8 cellular contexts compared by ENCODE assay signal in the genomic region with DNA sequence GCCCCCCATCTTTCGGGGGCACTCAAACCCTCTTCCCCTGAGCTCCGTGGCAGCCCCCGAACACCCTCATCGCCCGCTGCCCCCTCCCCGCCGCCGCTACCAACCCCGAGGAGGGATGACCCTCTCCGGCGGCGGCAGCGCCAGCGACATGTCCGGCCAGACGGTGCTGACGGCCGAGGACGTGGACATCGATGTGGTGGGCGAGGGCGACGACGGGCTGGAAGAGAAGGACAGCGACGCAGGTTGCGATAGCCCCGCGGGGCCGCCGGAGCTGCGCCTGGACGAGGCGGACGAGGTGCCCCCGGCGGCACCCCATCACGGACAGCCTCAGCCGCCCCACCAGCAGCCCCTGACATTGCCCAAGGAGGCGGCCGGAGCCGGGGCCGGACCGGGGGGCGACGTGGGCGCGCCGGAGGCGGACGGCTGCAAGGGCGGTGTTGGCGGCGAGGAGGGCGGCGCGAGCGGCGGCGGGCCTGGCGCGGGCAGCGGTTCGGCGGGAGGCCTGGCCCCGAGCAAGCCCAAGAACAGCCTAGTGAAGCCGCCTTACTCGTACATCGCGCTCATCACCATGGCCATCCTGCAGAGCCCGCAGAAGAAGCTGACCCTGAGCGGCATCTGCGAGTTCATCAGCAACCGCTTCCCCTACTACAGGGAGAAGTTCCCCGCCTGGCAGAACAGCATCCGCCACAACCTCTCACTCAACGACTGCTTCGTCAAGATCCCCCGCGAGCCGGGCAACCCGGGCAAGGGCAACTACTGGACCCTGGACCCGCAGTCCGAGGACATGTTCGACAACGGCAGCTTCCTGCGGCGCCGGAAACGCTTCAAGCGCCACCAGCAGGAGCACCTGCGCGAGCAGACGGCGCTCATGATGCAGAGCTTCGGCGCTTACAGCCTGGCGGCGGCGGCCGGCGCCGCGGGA. TPM values are rescaled to one million over a fixed set of nuclear protein-coding genes. Genes with fewer than 3 reads are reported as not detected.
DNase-seq lines count a peak whose midpoint lies in the region; ATAC-seq and TF ChIP-seq lines count a peak whose summit lies in the region.

No MANE protein-coding gene starts in this region.

- peaks cover 66% of the 10 kb centered on the region for H3K27me3 Mint-ChIP-seq in activated naive CD4-positive, alpha-beta T cell treated with anti-CD3 and anti-CD28 coated beads, Interleukin-2, amount 50 U/mL, for 24 hours

- POLR2A ChIA-PET in SK-N-SH (lab: Yijun Ruan, JAX) = interaction anchor here (1.0 kb wide), 1 partner anchor 441 kb away, joined by 3 read pairs; no protein-coding TSS in a partner anchor

- DNase-seq in SK-N-SH (peak; percentile 57), NCI-H345 treated with DMSO at 0.1 percent for 48 hours (lab: John Stamatoyannopoulos, UW; ENCODE audit: unreplicated experiment) (peak; percentile 38), left kidney (ENCODE audit: low read depth, low spot score) (peak; percentile 76), nucleus accumbens (lab: John Stamatoyannopoulos, UW) (no peak)

- peaks cover 7% of the 10 kb centered on the region for H3K9me3 Mint-ChIP-seq in activated naive CD4-positive, alpha-beta T cell treated with anti-CD3 and anti-CD28 coated beads, Interleukin-2, amount 50 U/mL, for 24 hours

- TF ChIP-seq EP300 in SK-N-SH (IDR thresholded peaks at IDR 0.05; ENCODE audit: borderline replicate concordance in 1 of 2, low read depth in 1 of 2, low read length in 1 of 2) = no peak

- WGBS in SK-N-SH (ENCODE audit: low lambda C conversion rate) = 5% methylated on average over 28 of the region's 104 CpGs

- no peaks in the 10 kb centered on the region for H4K20me1 ChIP-seq in SK-N-SH (ENCODE audit: insufficient read depth)

- CTCF ChIA-PET in SK-N-SH (lab: Yijun Ruan, JAX) = interaction anchor here (0.9 to 12.0 kb wide), 8 partner anchors 5 to 482 kb away, joined by 3 to 86 read pairs (median 4); a partner anchor contains a TSS

- H3K36me3 ChIP-seq in SK-N-SH (replicated peaks in 1 of 2; ENCODE audit: control insufficient read depth in 1 of 2, insufficient read depth in 2 of 2, low read length in 1 of 2) (no peaks in the 10 kb centered on the region), subcutaneous abdominal adipose tissue (ENCODE audit: control insufficient read depth in 5 of 5, insufficient read depth in 5 of 5, low read length in 5 of 5) (no peaks in the 10 kb centered on the region)

- H2AFZ ChIP-seq in SK-N-SH (ENCODE audit: low read depth) = peak overlapping the region; percentile 11; the same call in 1 of the 2 replicates

- no peaks in the 10 kb centered on the region for H3K9me2 ChIP-seq in SK-N-SH

- H3K4me2 ChIP-seq in SK-N-SH = 0 out of 2 replicates have a peak overlapping the region, but pooled peaks have one; percentile 83

- TF ChIP-seq CTCF in SK-N-SH (IDR thresholded peaks at IDR 0.05) = no peak

- no peaks in the 10 kb centered on the region for H3K9me3 ChIP-seq in SK-N-SH
- H3K9me3 ChIP-seq in subcutaneous abdominal adipose tissue (ENCODE audit: control insufficient read depth in 5 of 5, low read length in 5 of 5) = no peaks in the 10 kb centered on the region

- peak overlapping the region; percentile 82 for H3K4me3 Mint-ChIP-seq in activated naive CD4-positive, alpha-beta T cell treated with anti-CD3 and anti-CD28 coated beads, Interleukin-2, amount 50 U/mL, for 24 hours

- peaks cover 95% of the 10 kb centered on the region for H3K27me3 ChIP-seq in SK-N-SH (ENCODE audit: insufficient read depth)
- H3K27me3 ChIP-seq in subcutaneous abdominal adipose tissue (ENCODE audit: control insufficient read depth in 5 of 5, insufficient read depth in 4 of 5, low read length in 5 of 5) = peaks cover 73 to 91% (median 84%) of the 10 kb centered on the region in 5 donors

- H3K4me1 ChIP-seq in SK-N-SH (ENCODE audit: control insufficient read depth in 1 of 2, insufficient read depth in 2 of 2, low read depth in 1 of 2, low read length in 1 of 2) (peaks cover 4 to 7% of the 10 kb centered on the region in 2 experiments; a peak in 2 of 4 replicates), subcutaneous abdominal adipose tissue (ENCODE audit: control insufficient read depth in 5 of 5, insufficient read depth in 5 of 5, low read length in 5 of 5) (peaks cover 0 to 46% (median 34%) of the 10 kb centered on the region in 5 donors)

- ATAC-seq in SK-N-SH treated with all-trans-retinoic acid at 6 μM for 48 hours (no peak), HG03159 (IDR thresholded peaks at IDR 0.05; ENCODE audit: unreplicated experiment) (no peak)

- H3K27ac ChIP-seq in SK-N-SH (ENCODE audit: low read depth in 2 of 2, low read length in 1 of 2) (no peak overlapping the region), subcutaneous abdominal adipose tissue (ENCODE audit: low read depth, low read length) (no peak overlapping the region)

- TF ChIP-seq RAD21 in SK-N-SH (IDR thresholded peaks at IDR 0.05; ENCODE audit: low read length) = no peak

- peaks cover 34% of the 10 kb centered on the region for H3K4me1 Mint-ChIP-seq in activated naive CD4-positive, alpha-beta T cell treated with anti-CD3 and anti-CD28 coated beads, Interleukin-2, amount 50 U/mL, for 24 hours

- no peak overlapping the region for H3K9ac ChIP-seq in SK-N-SH
- H3K9ac ChIP-seq in subcutaneous abdominal adipose tissue (ENCODE audit: low read length in 5 of 5) = no peak overlapping the region

- no peaks in the 10 kb centered on the region for H3K79me2 ChIP-seq in SK-N-SH (ENCODE audit: insufficient read depth)

- H3K4me3 ChIP-seq in SK-N-SH (ENCODE audit: low read depth in 2 of 2, low read length in 1 of 2) (peak overlapping the region in 1 of 2 experiments; percentile 22; a peak in 1 of 4 replicates), subcutaneous abdominal adipose tissue (ENCODE audit: low read depth in 1 of 5, low read length in 5 of 5) (peak overlapping the region; percentile 35 to 69 (median 57))

- H3F3A ChIP-seq in SK-N-SH (replicated peaks; ENCODE audit: insufficient read depth) = no peaks in the 10 kb centered on the region

- H3K27ac Mint-ChIP-seq in activated naive CD4-positive, alpha-beta T cell treated with anti-CD3 and anti-CD28 coated beads, Interleukin-2, amount 50 U/mL, for 24 hours = peak overlapping the region; percentile 68

- peaks cover 14% of the 10 kb centered on the region for H3K36me3 Mint-ChIP-seq in activated naive CD4-positive, alpha-beta T cell treated with anti-CD3 and anti-CD28 coated beads, Interleukin-2, amount 50 U/mL, for 24 hours

TF ChIP-seq in SK-N-SH, 30 proteins besides CTCF, POLR2A, EP300 and RAD21:
- TF ChIP-seq NFIC (IDR thresholded peaks at IDR 0.05; ENCODE audit: borderline replicate concordance) (no peak), TCF12 (IDR thresholded peaks at IDR 0.05) (no peak), EZH2phosphoT487 (IDR thresholded peaks at IDR 0.05; ENCODE audit: borderline replicate concordance, low read depth) (peak; percentile 93), CHD2 (IDR thresholded peaks at IDR 0.05; ENCODE audit: low read length, partially characterized antibody) (no peak), TEAD4 (IDR thresholded peaks at IDR 0.05; ENCODE audit: borderline replicate concordance, insufficient read depth) (no peak), MXI1 (IDR thresholded peaks at IDR 0.05; ENCODE audit: low read depth, low read length) (no peak), FOXM1 (IDR thresholded peaks at IDR 0.05; ENCODE audit: low read depth) (no peak)
- TF ChIP-seq, protein P1, sequence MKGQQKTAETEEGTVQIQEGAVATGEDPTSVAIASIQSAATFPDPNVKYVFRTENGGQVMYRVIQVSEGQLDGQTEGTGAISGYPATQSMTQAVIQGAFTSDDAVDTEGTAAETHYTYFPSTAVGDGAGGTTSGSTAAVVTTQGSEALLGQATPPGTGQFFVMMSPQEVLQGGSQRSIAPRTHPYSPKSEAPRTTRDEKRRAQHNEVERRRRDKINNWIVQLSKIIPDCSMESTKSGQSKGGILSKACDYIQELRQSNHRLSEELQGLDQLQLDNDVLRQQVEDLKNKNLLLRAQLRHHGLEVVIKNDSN (IDR thresholded peaks at IDR 0.05; ENCODE audit: borderline replicate concordance, low read depth) = no peak

TF ChIP-seq in SK-N-SH treated with all-trans-retinoic acid at 6 μM for 48 hours, 23 proteins besides CTCF, POLR2A, EP300 and RAD21:
- no peak for TF ChIP-seq TCF4 (CRISPR knock-in tag; IDR thresholded peaks at IDR 0.05; ENCODE audit: borderline replicate concordance)
- TF ChIP-seq, protein P2, sequence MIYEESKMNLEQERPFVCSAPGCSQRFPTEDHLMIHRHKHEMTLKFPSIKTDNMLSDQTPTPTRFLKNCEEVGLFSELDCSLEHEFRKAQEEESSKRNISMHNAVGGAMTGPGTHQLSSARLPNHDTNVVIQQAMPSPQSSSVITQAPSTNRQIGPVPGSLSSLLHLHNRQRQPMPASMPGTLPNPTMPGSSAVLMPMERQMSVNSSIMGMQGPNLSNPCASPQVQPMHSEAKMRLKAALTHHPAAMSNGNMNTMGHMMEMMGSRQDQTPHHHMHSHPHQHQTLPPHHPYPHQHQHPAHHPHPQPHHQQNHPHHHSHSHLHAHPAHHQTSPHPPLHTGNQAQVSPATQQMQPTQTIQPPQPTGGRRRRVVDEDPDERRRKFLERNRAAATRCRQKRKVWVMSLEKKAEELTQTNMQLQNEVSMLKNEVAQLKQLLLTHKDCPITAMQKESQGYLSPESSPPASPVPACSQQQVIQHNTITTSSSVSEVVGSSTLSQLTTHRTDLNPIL (CRISPR knock-in tag; IDR thresholded peaks at IDR 0.05; ENCODE audit: low read depth) = no peak
TF ChIP-seq in SK-N-SH treated with all-trans-retinoic acid at 6 μM for 48 hours: peak in this region for 0.

RNA-seq across cellular contexts. Expression of a gene that starts 0.8 kb away (rescaled TPM):
- not detected in 2 replicates for polyA plus RNA-seq in SK-N-SH (2012; rRNA removed)
- polyA plus RNA-seq in SK-N-SH (2012; cell fraction: cytosol; rRNA removed) = not detected in 2 replicates
- not detected in 2 replicates for polyA plus RNA-seq in SK-N-SH (2012; cell fraction: nucleus; rRNA removed)

RNA-seq across cellular contexts. Expression of a gene that starts 44.2 kb away (rescaled TPM):
- polyA plus RNA-seq in SK-N-SH (2012; rRNA removed) = 3.8 and 5.7 TPM in 2 replicates
- 5.2 and 6.1 TPM in 2 replicates for polyA plus RNA-seq in SK-N-SH (2012; cell fraction: cytosol; rRNA removed)
- 3.9 and 10.3 TPM in 2 replicates for polyA plus RNA-seq in SK-N-SH (2012; cell fraction: nucleus; rRNA removed)

Comparison
In these comparisons a context has a peak if more than half of its experiments do, and no peak if none do; other contexts are left out.
1. DNase-seq: peak in SK-N-SH (single experiment), NCI-H345 treated with DMSO at 0.1 percent for 48 hours (single experiment) and left kidney (single experiment); none in nucleus accumbens (0 of 56).